ENCODE assay signal across 15 cellular contexts in the genomic region with DNA sequence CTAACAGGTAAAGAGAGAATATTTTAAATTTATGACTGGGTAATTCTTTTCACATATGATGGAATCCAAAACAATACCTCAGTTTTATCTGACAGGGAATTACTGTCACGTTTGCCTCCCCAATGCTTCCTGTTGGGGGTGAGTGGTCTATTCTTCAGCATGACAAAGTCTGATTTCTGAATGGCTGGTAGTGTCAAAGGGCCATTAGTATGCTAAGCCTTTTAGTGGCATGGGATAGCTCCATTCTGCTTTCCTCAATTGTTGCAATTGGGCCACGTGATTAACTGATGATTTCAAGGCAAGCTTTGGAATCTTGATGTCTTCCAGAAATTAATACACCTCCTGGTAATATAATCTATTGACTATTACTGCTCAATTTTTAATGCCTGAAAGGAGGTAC.
"Had no signal": no experiment of that assay in that cellular context is flagged by ENCODE, and none has a peak within 500 bp of the region (broad histone marks: within the 10 kb centered on the region; RNA-seq: fewer than 3 reads in every experiment).

No MANE protein-coding gene starts in this region.

- H3K27ac ChIP-seq: ascending aorta, ovary, suprapubic skin, upper lobe of left lung, VCaP had no signal

- H3K36me3 ChIP-seq: ascending aorta, ovary, suprapubic skin, upper lobe of left lung had no signal

- ATAC-seq: activated CD8-positive, alpha-beta T cell treated with anti-CD3 and anti-CD28 coated beads, Interleukin-2, amount 10 ng/mL, durations not matched to agents 7 days and 5 days; activated naive CD8-positive, alpha-beta T cell treated with anti-CD3 and anti-CD28 coated beads, Interleukin-2, amount 50 U/mL, for 24 hours; natural killer cell had no signal

- H3K27me3 ChIP-seq: ascending aorta, suprapubic skin, upper lobe of left lung had no signal

- H3K9me3 ChIP-seq: ascending aorta, ovary, suprapubic skin, upper lobe of left lung had no signal

- DNase-seq: activated CD4-positive, alpha-beta T cell treated with anti-CD3 and anti-CD28 coated beads for 48 hours; activated CD8-positive, alpha-beta T cell treated with anti-CD3 and anti-CD28 coated beads, Interleukin-2, amount 10 ng/mL, durations not matched to agents 7 days and 5 days; activated naive CD4-positive, alpha-beta T cell treated with Interleukin-2 at 50 U/mL for 16 hours; activated naive CD8-positive, alpha-beta T cell treated with anti-CD3 and anti-CD28 coated beads, Interleukin-2, amount 50 U/mL, for 24 hours; effector CD4-positive, alpha-beta T cell; mammary epithelial cell; natural killer cell; ovary; stimulated activated CD4-positive, alpha-beta T cell treated with anti-CD3 and anti-CD28 coated beads, Interleukin-12 subunit alpha, Interleukin-12 subunit beta, amount 100 ng/mL, for 4 hours; stimulated activated naive CD4-positive, alpha-beta T cell treated with Interleukin-2 at 50 U/mL for 16 hours; SW 1271; upper lobe of left lung had no signal

- H3K4me1 ChIP-seq: ascending aorta, suprapubic skin, upper lobe of left lung had no signal

- H3K4me3 ChIP-seq: ascending aorta, ovary, suprapubic skin, upper lobe of left lung had no signal
